In genomic region chr5:157800109-157800508, GRCh38 we compare ENCODE assay signal across 5 cellular contexts.
"Had no signal": no experiment of that assay in that cellular context is flagged by ENCODE, and none has a peak within 500 bp of the region (broad histone marks: within the 10 kb centered on the region; RNA-seq: fewer than 3 reads in every experiment).

No MANE protein-coding gene starts in this region.

- FAIRE-seq: GM12891, GM18507, GM19239 had no signal

- DNase-seq: GDM1, GF-D8 had no signal
